Comparison of ENCODE assay signal across 8 cellular contexts in the genomic region with DNA sequence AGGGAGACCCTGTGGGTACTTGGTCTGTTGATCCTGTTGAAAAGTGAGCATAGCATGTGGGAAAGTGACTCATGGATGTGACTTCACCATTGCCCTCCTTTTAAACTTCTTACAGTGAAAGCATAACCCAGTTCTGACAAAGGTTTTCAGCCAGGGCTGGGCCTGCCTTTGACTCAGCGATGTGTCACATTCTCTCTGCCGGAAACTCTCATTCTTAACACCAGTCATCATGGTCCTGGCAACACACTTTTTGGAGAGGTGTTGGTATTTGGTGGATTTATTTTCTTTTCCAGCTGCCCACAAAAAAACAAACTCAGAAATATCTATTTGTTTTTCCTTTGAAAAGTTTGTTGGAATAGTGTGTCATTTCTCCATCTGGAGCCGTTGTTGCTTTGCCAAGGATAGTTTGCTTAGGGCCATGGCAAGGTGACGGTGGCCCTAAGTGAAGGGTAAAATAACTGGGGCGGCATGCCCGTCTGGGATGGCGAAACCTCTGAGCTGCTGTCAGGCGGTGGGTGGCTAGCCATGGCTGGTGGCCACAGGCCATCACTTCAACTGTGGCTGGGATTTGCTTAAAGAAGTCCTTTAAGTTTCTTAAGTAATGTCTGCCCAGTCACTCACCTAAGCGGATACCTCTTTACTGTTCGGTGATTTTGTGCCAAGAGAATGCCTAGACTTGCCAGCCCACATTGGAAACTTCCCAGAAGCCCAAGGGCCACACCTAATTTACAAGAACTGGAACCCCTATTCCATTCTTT.
DNase-seq lines count a peak whose midpoint lies in the region; ATAC-seq and TF ChIP-seq lines count a peak whose summit lies in the region.

No MANE protein-coding gene starts in this region.

- no peak for TF ChIP-seq CTCF in breast epithelium (IDR thresholded peaks at IDR 0.05)

- H3K36me3 ChIP-seq in breast epithelium (no peaks in the 10 kb centered on the region), mesodermal cell (ENCODE audit: control insufficient read depth, insufficient read depth, low read length) (no peaks in the 10 kb centered on the region), aorta (ENCODE audit: control insufficient read depth in 1 of 2, insufficient read depth in 2 of 2, low read length in 1 of 2) (no peaks in the 10 kb centered on the region)

- intact Hi-C loops in breast epithelium (cut with DNase I; ENCODE audit: low total_unique reads), result no loop called here
- intact Hi-C loops in aorta (cut with DNase I), result loop anchor here (5.0 to 10.0 kb wide), 5 partner anchors 37 to 205 kb away; no protein-coding TSS in a partner anchor

- peak; percentile 89 for DNase-seq in GM03348 (ENCODE audit: low spot score)
- DNase-seq in HT1080 (ENCODE audit: low read depth), result peak; percentile 100
- DNase-seq in breast epithelium (ENCODE audit: low spot score in 2 of 2), result peak in 1 of 2 donors; percentile 67
- peak; percentile 85 for DNase-seq in aorta
- DNase-seq in NCI-H748 (lab: John Stamatoyannopoulos, UW; ENCODE audit: unreplicated experiment), result no peak
- no peak for DNase-seq in CD1c-positive myeloid dendritic cell (ENCODE audit: extremely low spot score)
- no peak for DNase-seq in inferior parietal cortex (ENCODE audit: extremely low spot score)

- ATAC-seq in aorta (ENCODE audit: low FRiP score), result peak; percentile 93

- H3K9me3 ChIP-seq in breast epithelium, result no peaks in the 10 kb centered on the region
- peaks cover 3% of the 10 kb centered on the region for H3K9me3 ChIP-seq in mesodermal cell (ENCODE audit: control insufficient read depth, low read length)
- no peaks in the 10 kb centered on the region for H3K9me3 ChIP-seq in aorta (ENCODE audit: control insufficient read depth, low read length)

- H3K4me1 ChIP-seq in breast epithelium, result peaks cover 0 to 6% of the 10 kb centered on the region in 2 donors
- peaks cover 18% of the 10 kb centered on the region for H3K4me1 ChIP-seq in mesodermal cell (ENCODE audit: control insufficient read depth, insufficient read depth, low read length, poor library complexity, severe bottlenecking)
- H3K4me1 ChIP-seq in aorta (ENCODE audit: control insufficient read depth in 1 of 2, insufficient read depth in 2 of 2, low read length in 2 of 2), result peaks cover 6 to 10% of the 10 kb centered on the region in 2 donors

- no peak overlapping the region for H3K4me3 ChIP-seq in breast epithelium
- no peak overlapping the region for H3K4me3 ChIP-seq in mesodermal cell (ENCODE audit: extremely low read depth, insufficient read depth, low read length, poor library complexity, severe bottlenecking)
- no peak overlapping the region for H3K4me3 ChIP-seq in aorta (ENCODE audit: low read length in 2 of 2)

- H3K27me3 ChIP-seq in breast epithelium (no peaks in the 10 kb centered on the region), aorta (ENCODE audit: control insufficient read depth in 1 of 2, insufficient read depth in 2 of 2, low read length in 1 of 2) (no peaks in the 10 kb centered on the region)

- TF ChIP-seq POLR2A in breast epithelium (IDR thresholded peaks at IDR 0.05), result no peak

- H3K27ac ChIP-seq in breast epithelium (peak overlapping the region; percentile 70 to 85), mesodermal cell (ENCODE audit: low read depth, low read length, severe bottlenecking) (peak overlapping the region; percentile 69), aorta (ENCODE audit: low read depth in 1 of 2, low read length in 2 of 2) (peak overlapping the region; percentile 72 to 98)

- 86 to 93% methylated on average over 4 to 8 of the region's 10 CpGs for WGBS in mesodermal cell (ENCODE audit: insufficient coverage in 2 of 2), 2 experiments
- WGBS in aorta, 2 donors, result 6 to 9% methylated on average over 10 of the region's 10 CpGs

Comparison
In these comparisons a context has a peak if more than half of its experiments do, and no peak if none do; other contexts are left out.
1. DNase-seq: peak in GM03348 (single experiment), HT1080 (single experiment) and aorta (2 of 2); none in NCI-H748 (single experiment), CD1c-positive myeloid dendritic cell (single experiment) and inferior parietal cortex (single experiment).
2. Peak in every context shown above with its lines, with median percentiles within 50 percentile points of each other: H3K27ac ChIP-seq.